Comparison of ENCODE assay signal across 17 cellular contexts in the genomic region with DNA sequence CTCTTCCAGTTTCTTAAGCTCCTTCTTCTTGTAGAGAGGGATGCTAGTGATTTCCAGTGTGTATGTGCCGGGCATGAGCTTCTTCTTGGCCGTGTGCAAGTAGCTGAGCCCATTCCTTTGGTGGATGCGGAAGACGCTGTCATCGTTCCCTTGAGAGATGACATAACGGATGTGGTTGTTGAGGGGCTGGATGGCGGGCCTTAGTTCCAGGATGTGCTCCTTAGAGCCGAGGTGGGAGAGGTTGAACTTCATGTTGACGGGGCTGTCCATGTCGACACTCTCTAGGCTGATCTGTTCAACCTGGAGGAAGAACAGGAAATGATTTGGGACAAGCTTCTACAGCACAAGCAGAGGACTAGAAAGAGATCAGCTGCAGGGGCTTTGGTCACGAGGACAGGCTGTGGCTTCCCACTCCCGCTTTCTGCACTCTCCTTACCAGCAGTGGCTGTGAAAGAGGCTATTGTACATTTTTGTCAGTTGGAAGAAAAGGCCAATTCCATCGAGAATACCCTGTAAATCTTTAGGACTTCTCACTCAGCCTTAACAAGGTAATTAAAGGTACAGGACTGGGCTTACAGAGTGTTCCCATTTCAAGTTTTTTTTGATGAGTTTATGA.
"Had no signal": no experiment of that assay in that cellular context is flagged by ENCODE, and none has a peak within 500 bp of the region (broad histone marks: within the 10 kb centered on the region; RNA-seq: fewer than 3 reads in every experiment).

No MANE protein-coding gene starts in this region.

- H3K4me1 ChIP-seq: transverse colon, vagina had no signal

- H3K4me3 ChIP-seq: dorsolateral prefrontal cortex, transverse colon, vagina had no signal

- H3K36me3 Mint-ChIP-seq: activated naive CD8-positive, alpha-beta T cell treated with anti-CD3 and anti-CD28 coated beads, Interleukin-2, amount 10 ng/mL, durations not matched to agents 7 days and 5 days; immature natural killer cell; naive B cell had no signal

- H3K4me3 Mint-ChIP-seq: activated B cell treated with CpG ODN at 0.5 μM for 24 hours; activated naive CD8-positive, alpha-beta T cell treated with anti-CD3 and anti-CD28 coated beads, Interleukin-2, amount 10 ng/mL, durations not matched to agents 7 days and 5 days; activated T-helper 1 cell treated with anti-CD3 and anti-CD28 coated beads, Interleukin-12 subunit alpha, Interleukin-12 subunit beta, Interleukin-2, Interleukin-4 antibody, amounts not matched to agents 30 ng/mL and 10 ng/mL and 1 ng/mL, durations not matched to agents 14 hours and 24 hours and 36 hours; immature natural killer cell; naive B cell; T-helper 17 cell had no signal

- H3K27ac ChIP-seq: dorsolateral prefrontal cortex, transverse colon, vagina had no signal

- H3K4me1 Mint-ChIP-seq: activated B cell treated with CpG ODN at 0.5 μM for 24 hours; activated naive CD8-positive, alpha-beta T cell treated with anti-CD3 and anti-CD28 coated beads, Interleukin-2, amount 10 ng/mL, durations not matched to agents 7 days and 5 days; immature natural killer cell; naive B cell; T-helper 17 cell had no signal

- DNase-seq: activated B cell treated with CpG ODN at 0.5 μM for 24 hours; activated CD4-positive, alpha-beta T cell treated with anti-CD3 and anti-CD28 coated beads for 48 hours; activated naive CD4-positive, alpha-beta T cell; activated naive CD8-positive, alpha-beta T cell treated with anti-CD3 and anti-CD28 coated beads, Interleukin-2, amount 10 ng/mL, durations not matched to agents 7 days and 5 days; anterior cingulate cortex; dorsolateral prefrontal cortex; erythroblast; immature natural killer cell; naive B cell; small intestine; stimulated activated CD4-positive, alpha-beta T cell treated with anti-CD3 and anti-CD28 coated beads, Interleukin-4, amount 100 ng/mL, for 4 hours; stimulated activated CD8-positive, alpha-beta memory T cell treated with anti-CD3 and anti-CD28 coated beads, Interleukin-4, amount 100 ng/mL, for 48 hours; stimulated activated naive CD8-positive, alpha-beta T cell treated with anti-CD3 and anti-CD28 coated beads, Interleukin-15, Interleukin-2, amounts not matched to agents 100 U/mL and 50 U/mL, for 24 hours; T-helper 17 cell; transverse colon had no signal

- H3K36me3 ChIP-seq: transverse colon, vagina had no signal

- H3K9me3 ChIP-seq: transverse colon, vagina had no signal

- ATAC-seq: stimulated activated naive CD8-positive, alpha-beta T cell treated with anti-CD3 and anti-CD28 coated beads, Interleukin-15, Interleukin-2, amounts not matched to agents 100 U/mL and 50 U/mL, for 24 hours; T-helper 17 cell had no signal

- H3K27ac Mint-ChIP-seq: activated B cell treated with CpG ODN at 0.5 μM for 24 hours; activated naive CD8-positive, alpha-beta T cell treated with anti-CD3 and anti-CD28 coated beads, Interleukin-2, amount 10 ng/mL, durations not matched to agents 7 days and 5 days; activated T-helper 1 cell treated with anti-CD3 and anti-CD28 coated beads, Interleukin-12 subunit alpha, Interleukin-12 subunit beta, Interleukin-2, Interleukin-4 antibody, amounts not matched to agents 30 ng/mL and 10 ng/mL and 1 ng/mL, durations not matched to agents 14 hours and 24 hours and 36 hours; immature natural killer cell; naive B cell; T-helper 17 cell had no signal

- H3K27me3 ChIP-seq: transverse colon, vagina had no signal

- H3K9me3 Mint-ChIP-seq: activated T-helper 1 cell treated with anti-CD3 and anti-CD28 coated beads, Interleukin-12 subunit alpha, Interleukin-12 subunit beta, Interleukin-2, Interleukin-4 antibody, amounts not matched to agents 30 ng/mL and 10 ng/mL and 1 ng/mL, durations not matched to agents 14 hours and 24 hours and 36 hours had no signal
